In the genomic region with DNA sequence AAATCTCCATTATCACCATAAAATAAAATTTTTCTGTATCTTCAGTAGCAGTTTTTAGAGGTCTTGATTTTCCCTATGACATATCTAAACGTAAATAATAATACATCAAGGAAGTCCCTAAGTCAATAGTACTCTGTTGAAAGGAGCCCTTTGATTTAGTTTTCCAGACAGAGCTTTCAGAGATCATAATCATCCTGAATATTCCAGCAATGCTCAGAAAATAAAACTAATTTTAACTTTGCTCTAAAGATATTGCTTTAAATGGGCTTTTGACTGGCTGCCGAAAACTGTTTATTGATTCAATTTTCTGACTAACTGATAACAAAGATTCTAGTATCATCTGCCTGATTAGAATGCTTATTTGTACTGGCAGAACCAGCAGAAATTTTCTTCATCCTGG, we compare ENCODE assay signal across 6 cellular contexts.
"Had no signal": no experiment of that assay in that cellular context is flagged by ENCODE, and none has a peak within 500 bp of the region (broad histone marks: within the 10 kb centered on the region; RNA-seq: fewer than 3 reads in every experiment).

No MANE protein-coding gene starts in this region.

- ATAC-seq: HepG2, K562 had no signal

- DNase-seq: IMR-90, KBM-7, KG1 had no signal

- H3K27ac ChIP-seq: HL-60 had no signal

- H3K4me3 ChIP-seq: K562 had no signal
